ENCODE assay signal across 8 cellular contexts in the genomic region with DNA sequence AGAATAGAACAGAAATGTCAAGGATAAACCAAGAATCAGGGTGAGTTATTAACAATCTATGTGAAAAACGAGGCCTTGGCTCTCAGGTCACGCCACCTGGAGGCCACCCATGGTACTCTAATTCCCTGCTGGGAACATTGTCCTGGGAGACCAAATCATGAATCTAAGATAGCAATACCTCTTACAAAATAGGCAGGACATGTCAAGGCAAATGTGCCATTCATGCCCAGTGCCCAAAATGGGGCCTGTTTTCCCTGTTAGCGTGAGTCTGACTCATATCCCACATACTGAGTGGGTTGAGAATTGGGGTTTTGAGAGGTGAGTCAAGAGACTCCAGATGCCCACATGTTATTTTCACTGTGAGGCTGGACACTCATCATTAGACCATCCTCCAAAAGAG.
A peak's percentile ranks its signal among the peaks of the same experiment; 100 is the strongest.
DNase-seq lines count a peak whose midpoint lies in the region; ATAC-seq, FAIRE-seq and TF ChIP-seq lines count a peak whose summit lies in the region.

No MANE protein-coding gene starts in this region.

- TF ChIP-seq POLR2A in esophagus squamous epithelium (IDR thresholded peaks at IDR 0.05) (no peak), gastroesophageal sphincter (IDR thresholded peaks at IDR 0.05) (no peak)

- H3K9me3 ChIP-seq in esophagus squamous epithelium (peaks cover 0 to 8% (median 0%) of the 10 kb centered on the region in 3 donors), pancreas (no peaks in the 10 kb centered on the region), gastroesophageal sphincter (peaks cover 0 to 22% (median 0%) of the 10 kb centered on the region in 3 donors)

- DNase-seq in ACHN (peak; percentile 39), GM04503 (ENCODE audit: low read depth) (peak; percentile 80), RKO (ENCODE audit: low spot score) (peak; percentile 64), esophagus squamous epithelium (lab: John Stamatoyannopoulos, UW) (no peak), pancreas (peak in 5 of 6 donors; percentile 14 to 77 (median 50))
- DNase-seq in activated CD4-positive, CD25-positive, alpha-beta regulatory T cell treated with anti-CD3 and anti-CD28 coated beads, Interleukin-2, amount 50 U/mL, for 72 hours = no peak

- no peak for FAIRE-seq in pancreas (lab: Jason Lieb, UNC)

- WGBS in esophagus squamous epithelium, 2 donors = 26% methylated on average over 3 of the region's 3 CpGs
- 41 to 57% methylated on average over 3 of the region's 3 CpGs for WGBS in pancreas, 2 donors
- WGBS in gastroesophageal sphincter (ENCODE audit: low coverage in 1 of 2), 2 donors = 66 to 75% methylated on average over 2 to 3 of the region's 3 CpGs

- no peak for TF ChIP-seq EP300 in gastroesophageal sphincter (IDR thresholded peaks at IDR 0.05)

- ATAC-seq in HG02884 (IDR thresholded peaks at IDR 0.05; ENCODE audit: unreplicated experiment) (peak; percentile 52), pancreas (peak; percentile 49 to 85 (median 70)), gastroesophageal sphincter (no peak)

- H3K27ac ChIP-seq in esophagus squamous epithelium (no peak overlapping the region), pancreas (no peak overlapping the region), gastroesophageal sphincter (no peak overlapping the region)

- TF ChIP-seq CTCF in esophagus squamous epithelium (IDR thresholded peaks at IDR 0.05) (peak in 5 of 6 experiments; percentile 37 to 77 (median 59)), pancreas (IDR thresholded peaks at IDR 0.05) (peak; percentile 35 to 66 (median 56)), gastroesophageal sphincter (IDR thresholded peaks at IDR 0.05) (peak in 2 of 4 experiments; percentile 11 to 44)

- H3K4me1 ChIP-seq in esophagus squamous epithelium = peaks cover 0 to 5% (median 0%) of the 10 kb centered on the region in 3 donors
- H3K4me1 ChIP-seq in pancreas = no peaks in the 10 kb centered on the region
- no peaks in the 10 kb centered on the region for H3K4me1 ChIP-seq in gastroesophageal sphincter

- intact Hi-C loops in esophagus squamous epithelium (cut with DNase I) (no loop called here), pancreas (cut with DNase I) (no loop called here)

- H3K27me3 ChIP-seq in esophagus squamous epithelium (no peaks in the 10 kb centered on the region), pancreas (no peaks in the 10 kb centered on the region), gastroesophageal sphincter (no peaks in the 10 kb centered on the region)

- H3K4me3 ChIP-seq in esophagus squamous epithelium = no peak overlapping the region
- no peak overlapping the region for H3K4me3 ChIP-seq in pancreas
- no peak overlapping the region for H3K4me3 ChIP-seq in gastroesophageal sphincter

- in situ Hi-C loops in ACHN (cut with HindIII; ENCODE audit: low pct_ligation_motif_present, low pct_unique_long_range_greater_than_20kb, low sequenced_read_pairs) = no loop called here

- H3K36me3 ChIP-seq in esophagus squamous epithelium (no peaks in the 10 kb centered on the region), pancreas (no peaks in the 10 kb centered on the region), gastroesophageal sphincter (no peaks in the 10 kb centered on the region)

Comparison
In these comparisons a context has a peak if more than half of its experiments do, and no peak if none do; other contexts are left out.
1. DNase-seq: peak in ACHN (single experiment), GM04503 (single experiment), RKO (single experiment) and pancreas (5 of 6); none in esophagus squamous epithelium (single experiment) and activated CD4-positive, CD25-positive, alpha-beta regulatory T cell treated with anti-CD3 and anti-CD28 coated beads, Interleukin-2, amount 50 U/mL, for 72 hours (single experiment).